Comparison of ENCODE assay signal across 1 cellular context in the genomic region with DNA sequence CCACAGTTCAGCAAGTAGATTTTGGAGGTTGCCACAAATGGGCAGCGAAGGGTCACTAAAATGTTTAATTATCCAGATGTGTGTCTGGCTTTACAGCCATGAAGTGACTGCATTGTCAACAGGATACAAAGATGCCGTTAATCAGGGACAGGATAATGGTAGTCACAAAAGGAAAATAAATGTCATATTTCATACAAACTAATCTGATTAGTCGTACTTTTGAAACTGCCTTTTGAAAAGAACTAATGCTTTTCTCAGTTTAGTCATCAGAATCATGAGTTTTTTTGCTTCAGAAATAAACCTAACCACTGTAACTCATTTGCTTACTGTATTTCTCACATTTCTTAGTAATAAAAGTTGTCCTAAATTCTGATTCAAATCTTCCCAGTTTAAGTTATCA.
TF ChIP-seq lines count a peak whose summit lies in the region.

No MANE protein-coding gene starts in this region.

TF ChIP-seq in HCT116, 20 proteins besides CTCF, POLR2A, EP300 and RAD21:
- TF ChIP-seq EGR1 (IDR thresholded peaks at IDR 0.05; ENCODE audit: low read depth) (no peak), JUND (IDR thresholded peaks at IDR 0.05) (no peak), CBX3 (IDR thresholded peaks at IDR 0.05; ENCODE audit: low read depth) (no peak), ELF1 (IDR thresholded peaks at IDR 0.05; ENCODE audit: borderline replicate concordance, low read depth) (no peak), ZNF274 (IDR thresholded peaks at IDR 0.05; ENCODE audit: low read depth, low read length) (no peak), ZBTB33 (IDR thresholded peaks at IDR 0.05; ENCODE audit: extremely low read depth, insufficient replicate concordance, low read length) (no peak), SP1 (IDR thresholded peaks at IDR 0.05; ENCODE audit: low read depth) (no peak), TCF7L2 (IDR thresholded peaks at IDR 0.05; ENCODE audit: borderline replicate concordance, extremely low read depth, insufficient read depth, insufficient read length) (no peak)
- TF ChIP-seq, protein P1, sequence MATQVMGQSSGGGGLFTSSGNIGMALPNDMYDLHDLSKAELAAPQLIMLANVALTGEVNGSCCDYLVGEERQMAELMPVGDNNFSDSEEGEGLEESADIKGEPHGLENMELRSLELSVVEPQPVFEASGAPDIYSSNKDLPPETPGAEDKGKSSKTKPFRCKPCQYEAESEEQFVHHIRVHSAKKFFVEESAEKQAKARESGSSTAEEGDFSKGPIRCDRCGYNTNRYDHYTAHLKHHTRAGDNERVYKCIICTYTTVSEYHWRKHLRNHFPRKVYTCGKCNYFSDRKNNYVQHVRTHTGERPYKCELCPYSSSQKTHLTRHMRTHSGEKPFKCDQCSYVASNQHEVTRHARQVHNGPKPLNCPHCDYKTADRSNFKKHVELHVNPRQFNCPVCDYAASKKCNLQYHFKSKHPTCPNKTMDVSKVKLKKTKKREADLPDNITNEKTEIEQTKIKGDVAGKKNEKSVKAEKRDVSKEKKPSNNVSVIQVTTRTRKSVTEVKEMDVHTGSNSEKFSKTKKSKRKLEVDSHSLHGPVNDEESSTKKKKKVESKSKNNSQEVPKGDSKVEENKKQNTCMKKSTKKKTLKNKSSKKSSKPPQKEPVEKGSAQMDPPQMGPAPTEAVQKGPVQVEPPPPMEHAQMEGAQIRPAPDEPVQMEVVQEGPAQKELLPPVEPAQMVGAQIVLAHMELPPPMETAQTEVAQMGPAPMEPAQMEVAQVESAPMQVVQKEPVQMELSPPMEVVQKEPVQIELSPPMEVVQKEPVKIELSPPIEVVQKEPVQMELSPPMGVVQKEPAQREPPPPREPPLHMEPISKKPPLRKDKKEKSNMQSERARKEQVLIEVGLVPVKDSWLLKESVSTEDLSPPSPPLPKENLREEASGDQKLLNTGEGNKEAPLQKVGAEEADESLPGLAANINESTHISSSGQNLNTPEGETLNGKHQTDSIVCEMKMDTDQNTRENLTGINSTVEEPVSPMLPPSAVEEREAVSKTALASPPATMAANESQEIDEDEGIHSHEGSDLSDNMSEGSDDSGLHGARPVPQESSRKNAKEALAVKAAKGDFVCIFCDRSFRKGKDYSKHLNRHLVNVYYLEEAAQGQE (IDR thresholded peaks at IDR 0.05; ENCODE audit: low read depth): no peak
TF ChIP-seq in HCT116: peak in this region for 0.
